14 cellular contexts compared by ENCODE assay signal in genomic region chr6:64683682-64684081, GRCh38.
DNase-seq lines count a peak whose midpoint lies in the region; ATAC-seq lines count a peak whose summit lies in the region.
"Had no signal": no experiment of that assay in that cellular context is flagged by ENCODE, and none has a peak within 500 bp of the region (broad histone marks: within the 10 kb centered on the region; RNA-seq: fewer than 3 reads in every experiment).

No MANE protein-coding gene starts in this region.

- no peak for ATAC-seq in GM21423 (IDR thresholded peaks at IDR 0.05; ENCODE audit: unreplicated experiment)
- ATAC-seq: stimulated activated effector memory CD8-positive, alpha-beta T cell treated with anti-CD3 and anti-CD28 coated beads, Interleukin-12 subunit alpha, Interleukin-12 subunit beta, amount 100 ng/mL, for 72 hours had no signal

- DNase-seq in AG20443 (ENCODE audit: low spot score) (peak; percentile 5), LoVo (ENCODE audit: low spot score) (peak; percentile 65), astrocyte of the hippocampus (ENCODE audit: low read depth, low spot score) (peak; percentile 80), iPS-NIHi7 (ENCODE audit: extremely low spot score) (peak; percentile 30), CD1c-positive myeloid dendritic cell (ENCODE audit: extremely low spot score) (no peak), NCI-H2081 (lab: John Stamatoyannopoulos, UW) (no peak), SIG-M5 treated with dmso at 0.1 percent for 504 hours (lab: John Stamatoyannopoulos, UW; ENCODE audit: unreplicated experiment) (no peak)
- DNase-seq: adrenal gland, DMS79 treated with DMSO at 0.1 percent for 48 hours, hippocampal formation, NCI-H345, RPMI8226 had no signal

Comparison
In these comparisons a context has a peak if more than half of its experiments do, and no peak if none do; other contexts are left out.
1. DNase-seq: peak in AG20443 (single experiment), LoVo (single experiment), astrocyte of the hippocampus (single experiment) and iPS-NIHi7 (single experiment); none in CD1c-positive myeloid dendritic cell (single experiment), NCI-H2081 (0 of 2) and SIG-M5 treated with dmso at 0.1 percent for 504 hours (single experiment).